26 cellular contexts compared by ENCODE assay signal in genomic region chr5:171595401-171595800, GRCh38.
DNase-seq lines count a peak whose midpoint lies in the region; ATAC-seq, FAIRE-seq and TF ChIP-seq lines count a peak whose summit lies in the region.
"Had no signal": no experiment of that assay in that cellular context is flagged by ENCODE, and none has a peak within 500 bp of the region (broad histone marks: within the 10 kb centered on the region; RNA-seq: fewer than 3 reads in every experiment).

No MANE protein-coding gene starts in this region.

- H3K9me3 ChIP-seq in MG63 (peaks cover 12% of the 10 kb centered on the region; the same call in 1 of the 2 replicates), endothelial cell of umbilical vein (replicated peaks; ENCODE audit: control insufficient read depth, insufficient read depth, low read length) (no peaks in the 10 kb centered on the region)
- no peaks in the 10 kb centered on the region for H3K9me3 ChIP-seq in CD4-positive, alpha-beta memory T cell (ENCODE audit: control insufficient read depth in 1 of 2, low read length in 2 of 2)
- H3K9me3 ChIP-seq: Caco-2, SJCRH30 had no signal

- peak; percentile 14 for ATAC-seq in GM19463 (IDR thresholded peaks at IDR 0.05; ENCODE audit: unreplicated experiment)
- no peak for ATAC-seq in GM18505 (IDR thresholded peaks at IDR 0.05; ENCODE audit: unreplicated experiment)
- no peak for ATAC-seq in HG03571 (IDR thresholded peaks at IDR 0.05; ENCODE audit: unreplicated experiment)
- ATAC-seq: Panc1 had no signal

- no peak overlapping the region for H3K27ac Mint-ChIP-seq in CD4-positive, alpha-beta memory T cell
- H3K27ac Mint-ChIP-seq: dendritic cell treated with granulocyte-macrophage colony-stimulating factor and Interleukin-4, amounts not matched to agents 40 ng/mL and 50 ng/mL, for 4 days; type B pancreatic cell had no signal

- TF ChIP-seq POLR2A in endothelial cell of umbilical vein (IDR thresholded peaks at IDR 0.05; ENCODE audit: low read depth, low read length) (no peak), GM18505 (IDR thresholded peaks at IDR 0.05; ENCODE audit: borderline replicate concordance, extremely low read depth, insufficient read depth, insufficient read length) (no peak)

- H3K27ac ChIP-seq in ACC112 (ENCODE audit: low read depth, low read length) (peak overlapping the region; percentile 64), endothelial cell of umbilical vein (ENCODE audit: insufficient read depth, low read depth, low read length) (peak overlapping the region; percentile 16), dorsolateral prefrontal cortex (no peak overlapping the region)
- H3K27ac ChIP-seq in CD4-positive, alpha-beta memory T cell (ENCODE audit: low read depth, low read length): no peak overlapping the region
- H3K27ac ChIP-seq: SJCRH30 had no signal

- H3K27me3 ChIP-seq in ACC112 (ENCODE audit: insufficient read depth, low read length) (0 out of 2 replicates have a peak, but pooled peaks cover 3% of the 10 kb centered on the region), MG63 (no peaks in the 10 kb centered on the region), endothelial cell of umbilical vein (ENCODE audit: control insufficient read depth in 2 of 2, insufficient read depth in 2 of 2, low read length in 2 of 2) (peaks cover 0 to 5% of the 10 kb centered on the region in 2 experiments), dorsolateral prefrontal cortex (peaks cover 0 to 17% (median 0%) of the 10 kb centered on the region in 45 donors)
- no peaks in the 10 kb centered on the region for H3K27me3 ChIP-seq in CD4-positive, alpha-beta memory T cell (ENCODE audit: insufficient read depth, low read length)
- H3K27me3 ChIP-seq: SJCRH30 had no signal

- peaks cover 0 to 2% (median under 1%) of the 10 kb centered on the region in 4 donors for H3K4me1 Mint-ChIP-seq in CD4-positive, alpha-beta memory T cell

- no peaks in the 10 kb centered on the region for H3K9me1 ChIP-seq in endothelial cell of umbilical vein (replicated peaks; ENCODE audit: control insufficient read depth, extremely low read depth, insufficient read depth, low read length)

- peaks cover 17% of the 10 kb centered on the region for H3K4me1 ChIP-seq in ACC112 (ENCODE audit: control insufficient read depth, insufficient read depth, low read length, unreplicated experiment)
- peaks cover 17% of the 10 kb centered on the region for H3K4me1 ChIP-seq in endothelial cell of umbilical vein (ENCODE audit: control insufficient read depth, extremely low read depth, insufficient read depth, low read length)
- no peaks in the 10 kb centered on the region for H3K4me1 ChIP-seq in CD4-positive, alpha-beta memory T cell (ENCODE audit: insufficient read depth, low read length)
- H3K4me1 ChIP-seq: Caco-2 had no signal

- H3K9me3 Mint-ChIP-seq in CD4-positive, alpha-beta memory T cell: peaks cover 0 to 4% (median 0%) of the 10 kb centered on the region in 8 donors
- H3K9me3 Mint-ChIP-seq: dendritic cell treated with granulocyte-macrophage colony-stimulating factor and Interleukin-4, amounts not matched to agents 40 ng/mL and 50 ng/mL, for 4 days; type B pancreatic cell had no signal

- dilution Hi-C loops in endothelial cell of umbilical vein (cut with MboI; ENCODE audit: extremely low pct_ligation_motif_present, low sequenced_read_pairs): no loop called here

- no peak overlapping the region for H3K9ac ChIP-seq in endothelial cell of umbilical vein (replicated peaks; ENCODE audit: extremely low read depth, insufficient read depth, low read length)

- CTCF ChIA-PET in endothelial cell of umbilical vein (lab: Charles Lee): interaction anchor here (0.7 to 2.2 kb wide), 5 partner anchors 11 to 263 kb away, joined by 3 to 6 read pairs (median 5); no protein-coding TSS in a partner anchor
- CTCF ChIA-PET in CD4-positive, alpha-beta memory T cell (lab: Charles Lee; ENCODE audit: partially characterized antibody): no interaction called here

- TF ChIP-seq CTCF in endothelial cell of umbilical vein (IDR thresholded peaks at IDR 0.05; ENCODE audit: extremely low read depth in 1 of 2, insufficient read depth in 1 of 2, low read depth in 1 of 2, low read length in 2 of 2) (no peak), dorsolateral prefrontal cortex (IDR thresholded peaks at IDR 0.05 in 54 of 56, conservative IDR thresholded peaks at IDR 0.05 in 2 of 56; ENCODE audit: low read depth in 1 of 56, partially characterized antibody in 56 of 56) (no peak)

- BruUV-seq in endothelial cell of umbilical vein (replicated peaks; lab: Mats Ljungman, UMichigan): no TSS peak

- POLR2A ChIA-PET in endothelial cell of umbilical vein (lab: Charles Lee): no interaction called here
- POLR2A ChIA-PET in CD4-positive, alpha-beta memory T cell (lab: Charles Lee; ENCODE audit: partially characterized antibody): interaction anchor here (0.6 kb wide), 1 partner anchor 944 kb away, joined by 3 read pairs; no protein-coding TSS in a partner anchor

- H3K4me3 ChIP-seq in ACC112 (ENCODE audit: low read depth, low read length): no peak overlapping the region
- no peak overlapping the region for H3K4me3 ChIP-seq in MG63
- no peak overlapping the region for H3K4me3 ChIP-seq in endothelial cell of umbilical vein (replicated peaks in 1 of 3; ENCODE audit: insufficient read depth in 1 of 3, low read depth in 1 of 3, low read length in 3 of 3)
- H3K4me3 ChIP-seq in dorsolateral prefrontal cortex: no peak overlapping the region
- H3K4me3 ChIP-seq in CD4-positive, alpha-beta memory T cell (ENCODE audit: low read length in 2 of 2): no peak overlapping the region
- H3K4me3 ChIP-seq: SJCRH30 had no signal

- H3K4me2 ChIP-seq in endothelial cell of umbilical vein (ENCODE audit: insufficient read depth, low read length): peak overlapping the region; percentile 24

- H3K36me3 ChIP-seq in ACC112 (ENCODE audit: insufficient read depth, low read length) (no peaks in the 10 kb centered on the region; the same call in 1 of the 2 replicates), MG63 (no peaks in the 10 kb centered on the region), endothelial cell of umbilical vein (ENCODE audit: control insufficient read depth in 2 of 2, extremely low read depth in 1 of 2, insufficient read depth in 2 of 2, low read length in 2 of 2) (no peaks in the 10 kb centered on the region)
- no peaks in the 10 kb centered on the region for H3K36me3 ChIP-seq in CD4-positive, alpha-beta memory T cell (ENCODE audit: insufficient read depth, low read length)
- H3K36me3 ChIP-seq: SJCRH30 had no signal

- H3K27me3 Mint-ChIP-seq in CD4-positive, alpha-beta memory T cell: peaks cover 4 to 13% of the 10 kb centered on the region in 2 donors
- H3K27me3 Mint-ChIP-seq: dendritic cell treated with granulocyte-macrophage colony-stimulating factor and Interleukin-4, amounts not matched to agents 40 ng/mL and 50 ng/mL, for 4 days had no signal

- H2AFZ ChIP-seq in ACC112 (ENCODE audit: low read length, unreplicated experiment) (no peak overlapping the region), endothelial cell of umbilical vein (ENCODE audit: low read depth, low read length) (no peak overlapping the region)

- H3K4me3 Mint-ChIP-seq in CD4-positive, alpha-beta memory T cell: no peak overlapping the region
- H3K4me3 Mint-ChIP-seq: dendritic cell treated with granulocyte-macrophage colony-stimulating factor and Interleukin-4, amounts not matched to agents 40 ng/mL and 50 ng/mL, for 4 days; nephron; type B pancreatic cell had no signal

- DNase-seq in MG63: peak; percentile 54
- no peak for DNase-seq in endothelial cell of umbilical vein (ENCODE audit: low read depth, low spot score)
- no peak for DNase-seq in dorsolateral prefrontal cortex
- no peak for DNase-seq in CD4-positive, alpha-beta memory T cell
- DNase-seq: activated CD4-positive, CD25-positive, alpha-beta regulatory T cell; activated naive CD4-positive, alpha-beta T cell treated with anti-CD3 and anti-CD28 coated beads, Interleukin-2, amount 50 U/mL, for 16 hours; anterior cingulate cortex; C1 segment of cervical spinal cord; Caco-2; caudate nucleus; GDM1; NCI-H1105 treated with DMSO at 0.1 percent for 48 hours; NCI-H2029; NCI-H526; NK-92 treated with Interleukin-12 subunit alpha and Interleukin-12 subunit beta, amount 100 ng/mL, for 24 hours; SJCRH30 had no signal

- H3K79me2 ChIP-seq in ACC112 (ENCODE audit: control insufficient read depth, insufficient read depth, low read length, unreplicated experiment): no peaks in the 10 kb centered on the region
- no peaks in the 10 kb centered on the region for H3K79me2 ChIP-seq in endothelial cell of umbilical vein (ENCODE audit: control insufficient read depth, insufficient read depth, low read length)

- H3K36me3 Mint-ChIP-seq in CD4-positive, alpha-beta memory T cell: no peaks in the 10 kb centered on the region
- H3K36me3 Mint-ChIP-seq: type B pancreatic cell had no signal

- intact Hi-C loops in endothelial cell of umbilical vein (cut with micrococcal nuclease) (loop anchor here (5.0 kb wide), 3 partner anchors 72 to 178 kb away; partner anchors contain the start of gene FGF18), dorsolateral prefrontal cortex (cut with DNase I) (no loop called here)
- intact Hi-C loops in CD4-positive, alpha-beta memory T cell (cut with micrococcal nuclease): no loop called here

- H4K20me1 ChIP-seq in endothelial cell of umbilical vein (replicated peaks; ENCODE audit: control insufficient read depth, extremely low read depth, insufficient read depth, low read length): no peaks in the 10 kb centered on the region

- FAIRE-seq in endothelial cell of umbilical vein (lab: Jason Lieb, UNC): no peak
- FAIRE-seq: endometrium, small intestine had no signal

TF ChIP-seq in endothelial cell of umbilical vein, 7 proteins besides CTCF, POLR2A, EP300 and RAD21:
- TF ChIP-seq FOS (IDR thresholded peaks at IDR 0.05; ENCODE audit: borderline replicate concordance, insufficient read depth, low read length): no peak
- TF ChIP-seq EZH2 (IDR thresholded peaks at IDR 0.05; ENCODE audit: borderline replicate concordance, low read depth, low read length, severe bottlenecking): no peak
- TF ChIP-seq GATA2 (IDR thresholded peaks at IDR 0.05; ENCODE audit: insufficient read depth, insufficient read length, low read depth, low read length): no peak
- TF ChIP-seq POLR2AphosphoS5 (IDR thresholded peaks at IDR 0.05; ENCODE audit: insufficient read depth, low read depth, low read length): no peak
- no peak for TF ChIP-seq JUN (IDR thresholded peaks at IDR 0.05; ENCODE audit: borderline replicate concordance, insufficient read depth, insufficient read length, low read depth)
- TF ChIP-seq MYC (IDR thresholded peaks at IDR 0.05; ENCODE audit: low read depth, low read length): no peak
- no peak for TF ChIP-seq MAX (IDR thresholded peaks at IDR 0.05; ENCODE audit: insufficient read depth, insufficient read length)
TF ChIP-seq in endothelial cell of umbilical vein: peak in this region for 0.

Comparison
In these comparisons a context has a peak if more than half of its experiments do, and no peak if none do; other contexts are left out.
1. H3K27ac ChIP-seq: peak in ACC112 (single experiment) and endothelial cell of umbilical vein (single experiment); none in dorsolateral prefrontal cortex (0 of 59) and CD4-positive, alpha-beta memory T cell (single experiment).